Comparison of ENCODE assay signal across 41 cellular contexts in the genomic region with DNA sequence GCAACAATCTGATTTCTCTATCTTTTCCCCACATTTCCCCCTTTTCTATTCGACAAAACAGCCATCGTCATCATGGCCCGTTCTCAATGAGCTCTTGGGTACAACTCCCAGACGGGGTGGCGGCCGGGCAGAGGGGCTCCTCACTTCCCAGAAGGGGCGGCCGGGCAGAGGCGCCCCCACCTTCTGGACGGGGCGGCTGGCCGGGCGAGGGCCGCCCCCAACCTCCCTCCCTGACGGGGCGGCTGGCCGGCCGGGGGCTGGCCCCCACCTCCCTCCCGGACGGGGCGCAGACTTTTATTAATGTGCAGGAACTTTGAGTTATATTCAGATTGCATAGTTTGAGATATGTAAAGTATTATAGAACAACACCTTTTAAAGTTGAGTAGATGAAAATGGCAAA.
"Had no signal": no experiment of that assay in that cellular context is flagged by ENCODE, and none has a peak within 500 bp of the region (broad histone marks: within the 10 kb centered on the region; RNA-seq: fewer than 3 reads in every experiment).

No MANE protein-coding gene starts in this region.

- H3K27me3 ChIP-seq: adrenal gland, ascending aorta, body of pancreas, brain microvascular endothelial cell, breast epithelium, cardiac muscle cell had no signal

- H3K4me1 ChIP-seq: adrenal gland, ascending aorta, body of pancreas, breast epithelium had no signal

- H3K4me1 Mint-ChIP-seq: activated T-helper 17 cell treated with anti-CD3 and anti-CD28 coated beads, Interleukin-2, amount 50 U/mL, for 72 hours; brain; central memory CD8-positive, alpha-beta T cell had no signal

- H3K4me3 ChIP-seq: adrenal gland, ascending aorta, body of pancreas, breast epithelium, cardiac muscle cell had no signal

- FAIRE-seq: astrocyte, bronchial epithelial cell had no signal

- H3K27ac ChIP-seq: adrenal gland, ascending aorta, body of pancreas, brain microvascular endothelial cell, breast epithelium, cardiac muscle cell had no signal

- ATAC-seq: activated naive CD4-positive, alpha-beta T cell treated with anti-CD3 and anti-CD28 coated beads, Interleukin-2, amount 50 U/mL, for 72 hours; activated naive CD8-positive, alpha-beta T cell treated with anti-CD3 and anti-CD28 coated beads, Interleukin-2, amount 50 U/mL, for 24 hours; activated T-cell treated with anti-CD3 and anti-CD28 coated beads, Interleukin-2, amount 50 U/mL, for 4 hours; activated T-cell treated with anti-CD3 and anti-CD28 coated beads, Interleukin-2, amount 50 U/mL, for 72 hours; activated T-helper 17 cell treated with anti-CD3 and anti-CD28 coated beads, Interleukin-2, amount 50 U/mL, for 72 hours; body of pancreas had no signal

- DNase-seq: activated effector memory CD4-positive, alpha-beta T cell treated with anti-CD3 and anti-CD28 coated beads, Interleukin-2, amount 50 U/mL, for 16 hours; activated effector memory CD4-positive, alpha-beta T cell treated with Interleukin-2 at 50 U/mL for 16 hours; activated gamma-delta T cell; activated gamma-delta T cell treated with Interleukin-2 at 50 U/mL for 16 hours; activated naive CD4-positive, alpha-beta T cell; activated naive CD4-positive, alpha-beta T cell treated with anti-CD3 and anti-CD28 coated beads for 36 hours; activated naive CD4-positive, alpha-beta T cell treated with anti-CD3 and anti-CD28 coated beads, Interleukin-2, amount 10 ng/mL, durations not matched to agents 7 days and 5 days; activated naive CD4-positive, alpha-beta T cell treated with anti-CD3 and anti-CD28 coated beads, Interleukin-2, amount 50 U/mL, for 16 hours; activated naive CD4-positive, alpha-beta T cell treated with Interleukin-2 at 50 U/mL for 16 hours; activated naive CD8-positive, alpha-beta T cell treated with anti-CD3 and anti-CD28 coated beads for 36 hours; activated naive CD8-positive, alpha-beta T cell treated with anti-CD3 and anti-CD28 coated beads, Interleukin-2, amount 10 ng/mL, durations not matched to agents 7 days and 5 days; activated naive CD8-positive, alpha-beta T cell treated with anti-CD3 and anti-CD28 coated beads, Interleukin-2, amount 50 U/mL, for 24 hours; activated T-cell treated with anti-CD3 and anti-CD28 coated beads for 4 hours; activated T-cell treated with anti-CD3 and anti-CD28 coated beads, Interleukin-2, amount 50 U/mL, for 1 hour; activated T-cell treated with anti-CD3 and anti-CD28 coated beads, Interleukin-2, amount 50 U/mL, for 24 hours; activated T-cell treated with anti-CD3 and anti-CD28 coated beads, Interleukin-2, amount 50 U/mL, for 4 hours; activated T-cell treated with anti-CD3 and anti-CD28 coated beads, Interleukin-2, amount 50 U/mL, for 48 hours; activated T-cell treated with anti-CD3 and anti-CD28 coated beads, Interleukin-2, amount 50 U/mL, for 72 hours; adrenal gland; amniotic stem cell; amygdala; anterior cingulate cortex; aorta; body of pancreas; brain microvascular endothelial cell; caudate nucleus; central memory CD4-positive, alpha-beta T cell; cerebellar nuclear complex had no signal

- H3K9me3 ChIP-seq: adrenal gland, ascending aorta, body of pancreas, breast epithelium had no signal

- H3K27me3 Mint-ChIP-seq: activated naive CD4-positive, alpha-beta T cell treated with anti-CD3 and anti-CD28 coated beads, Interleukin-2, amount 10 ng/mL, durations not matched to agents 7 days and 5 days; activated naive CD4-positive, alpha-beta T cell treated with anti-CD3 and anti-CD28 coated beads, Interleukin-2, amount 50 U/mL, for 24 hours; activated naive CD8-positive, alpha-beta T cell; activated naive CD8-positive, alpha-beta T cell treated with anti-CD3 and anti-CD28 coated beads for 36 hours; activated naive CD8-positive, alpha-beta T cell treated with anti-CD3 and anti-CD28 coated beads, Interleukin-2, amount 10 ng/mL, durations not matched to agents 7 days and 5 days; activated naive CD8-positive, alpha-beta T cell treated with anti-CD3 and anti-CD28 coated beads, Interleukin-2, amount 50 U/mL, for 24 hours; activated T-cell treated with anti-CD3 and anti-CD28 coated beads, Interleukin-2, amount 50 U/mL, for 24 hours; activated T-helper 17 cell treated with anti-CD3 and anti-CD28 coated beads, Interleukin-2, amount 50 U/mL, for 72 hours; brain; central memory CD8-positive, alpha-beta T cell had no signal

- H3K36me3 Mint-ChIP-seq: activated naive CD4-positive, alpha-beta T cell treated with anti-CD3 and anti-CD28 coated beads, Interleukin-2, amount 10 ng/mL, durations not matched to agents 7 days and 5 days; activated naive CD4-positive, alpha-beta T cell treated with anti-CD3 and anti-CD28 coated beads, Interleukin-2, amount 50 U/mL, for 24 hours; activated naive CD4-positive, alpha-beta T cell treated with anti-CD3 and anti-CD28 coated beads, Interleukin-2, amount 50 U/mL, for 72 hours; activated naive CD8-positive, alpha-beta T cell; activated naive CD8-positive, alpha-beta T cell treated with anti-CD3 and anti-CD28 coated beads for 36 hours; activated naive CD8-positive, alpha-beta T cell treated with anti-CD3 and anti-CD28 coated beads, Interleukin-2, amount 10 ng/mL, durations not matched to agents 7 days and 5 days; brain had no signal

- H3K36me3 ChIP-seq: adrenal gland, ascending aorta, brain microvascular endothelial cell, breast epithelium, cardiac muscle cell had no signal

- H3K9me3 Mint-ChIP-seq: activated naive CD4-positive, alpha-beta T cell treated with anti-CD3 and anti-CD28 coated beads for 36 hours; activated naive CD4-positive, alpha-beta T cell treated with anti-CD3 and anti-CD28 coated beads, Interleukin-2, amount 10 ng/mL, durations not matched to agents 7 days and 5 days; activated naive CD4-positive, alpha-beta T cell treated with anti-CD3 and anti-CD28 coated beads, Interleukin-2, amount 50 U/mL, for 24 hours; activated naive CD8-positive, alpha-beta T cell treated with anti-CD3 and anti-CD28 coated beads for 36 hours; activated naive CD8-positive, alpha-beta T cell treated with anti-CD3 and anti-CD28 coated beads, Interleukin-2, amount 50 U/mL, for 24 hours; activated T-helper 1 cell treated with anti-CD3 and anti-CD28 coated beads, Interleukin-12 subunit alpha, Interleukin-12 subunit beta, Interleukin-2, Interleukin-4 antibody, amounts not matched to agents 30 ng/mL and 10 ng/mL and 1 ng/mL, durations not matched to agents 14 hours and 24 hours and 36 hours; activated T-helper 17 cell treated with anti-CD3 and anti-CD28 coated beads, Interleukin-2, amount 50 U/mL, for 72 hours; activated T-helper 2 cell treated with anti-CD3 and anti-CD28 coated beads, Interferon-gamma antibody, Interleukin-2, Interleukin-4, amounts not matched to agents 10 μg/mL and 5 μg/mL and 100 μg/mL, durations not matched to agents 14 hours and 24 hours and 36 hours; brain had no signal

- H3K4me3 Mint-ChIP-seq: activated naive CD4-positive, alpha-beta T cell treated with anti-CD3 and anti-CD28 coated beads for 36 hours; activated naive CD4-positive, alpha-beta T cell treated with anti-CD3 and anti-CD28 coated beads, Interleukin-2, amount 10 ng/mL, durations not matched to agents 7 days and 5 days; activated naive CD4-positive, alpha-beta T cell treated with anti-CD3 and anti-CD28 coated beads, Interleukin-2, amount 50 U/mL, for 24 hours; activated naive CD8-positive, alpha-beta T cell; activated naive CD8-positive, alpha-beta T cell treated with anti-CD3 and anti-CD28 coated beads for 36 hours; activated naive CD8-positive, alpha-beta T cell treated with anti-CD3 and anti-CD28 coated beads, Interleukin-2, amount 10 ng/mL, durations not matched to agents 7 days and 5 days; activated naive CD8-positive, alpha-beta T cell treated with anti-CD3 and anti-CD28 coated beads, Interleukin-2, amount 50 U/mL, for 24 hours; activated T-cell treated with anti-CD3 and anti-CD28 coated beads, Interleukin-2, amount 50 U/mL, for 24 hours; activated T-cell treated with anti-CD3 and anti-CD28 coated beads, Interleukin-2, amount 50 U/mL, for 4 hours; activated T-cell treated with anti-CD3 and anti-CD28 coated beads, Interleukin-2, amount 50 U/mL, for 72 hours; activated T-helper 1 cell treated with anti-CD3 and anti-CD28 coated beads, Interleukin-12 subunit alpha, Interleukin-12 subunit beta, Interleukin-2, Interleukin-4 antibody, amounts not matched to agents 30 ng/mL and 10 ng/mL and 1 ng/mL, durations not matched to agents 14 hours and 24 hours and 36 hours; activated T-helper 17 cell treated with anti-CD3 and anti-CD28 coated beads, Interleukin-2, amount 50 U/mL, for 72 hours; brain; central memory CD8-positive, alpha-beta T cell had no signal

- H3K27ac Mint-ChIP-seq: activated naive CD4-positive, alpha-beta T cell treated with anti-CD3 and anti-CD28 coated beads for 36 hours; activated naive CD4-positive, alpha-beta T cell treated with anti-CD3 and anti-CD28 coated beads, Interleukin-2, amount 10 ng/mL, durations not matched to agents 7 days and 5 days; activated naive CD4-positive, alpha-beta T cell treated with anti-CD3 and anti-CD28 coated beads, Interleukin-2, amount 50 U/mL, for 24 hours; activated naive CD4-positive, alpha-beta T cell treated with anti-CD3 and anti-CD28 coated beads, Interleukin-2, amount 50 U/mL, for 72 hours; activated naive CD8-positive, alpha-beta T cell; activated naive CD8-positive, alpha-beta T cell treated with anti-CD3 and anti-CD28 coated beads for 36 hours; activated naive CD8-positive, alpha-beta T cell treated with anti-CD3 and anti-CD28 coated beads, Interleukin-2, amount 10 ng/mL, durations not matched to agents 7 days and 5 days; activated naive CD8-positive, alpha-beta T cell treated with anti-CD3 and anti-CD28 coated beads, Interleukin-2, amount 50 U/mL, for 24 hours; activated T-cell treated with anti-CD3 and anti-CD28 coated beads, Interleukin-2, amount 50 U/mL, for 24 hours; activated T-cell treated with anti-CD3 and anti-CD28 coated beads, Interleukin-2, amount 50 U/mL, for 72 hours; activated T-helper 1 cell treated with anti-CD3 and anti-CD28 coated beads, Interleukin-12 subunit alpha, Interleukin-12 subunit beta, Interleukin-2, Interleukin-4 antibody, amounts not matched to agents 30 ng/mL and 10 ng/mL and 1 ng/mL, durations not matched to agents 14 hours and 24 hours and 36 hours; activated T-helper 17 cell treated with anti-CD3 and anti-CD28 coated beads, Interleukin-2, amount 50 U/mL, for 72 hours; activated T-helper 2 cell treated with anti-CD3 and anti-CD28 coated beads, Interferon-gamma antibody, Interleukin-2, Interleukin-4, amounts not matched to agents 10 μg/mL and 5 μg/mL and 100 μg/mL, durations not matched to agents 14 hours and 24 hours and 36 hours; brain had no signal
